25 cellular contexts compared by ENCODE assay signal in the genomic region with DNA sequence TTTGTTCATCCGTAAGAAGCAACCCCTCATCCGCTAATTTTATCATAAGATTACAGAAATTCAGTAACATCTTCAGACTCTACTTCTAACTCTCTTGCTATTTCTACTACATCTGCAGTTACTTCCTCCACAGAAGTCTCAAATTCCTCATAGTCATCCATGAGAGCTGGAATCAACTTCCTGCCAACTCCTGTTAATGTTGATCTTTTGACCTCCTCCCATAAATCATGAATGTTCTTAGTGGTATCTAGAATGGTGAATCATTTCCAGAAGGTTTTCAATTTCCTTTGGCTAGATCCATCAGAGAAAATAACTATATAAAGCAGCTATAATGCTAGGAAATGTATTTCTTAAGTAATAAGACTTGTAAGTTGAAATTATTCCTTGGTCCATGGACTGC.
"Had no signal": no experiment of that assay in that cellular context is flagged by ENCODE, and none has a peak within 500 bp of the region (broad histone marks: within the 10 kb centered on the region; RNA-seq: fewer than 3 reads in every experiment).

No MANE protein-coding gene starts in this region.

- H3K27ac ChIP-seq: adrenal gland, ascending aorta, brain microvascular endothelial cell, esophagus muscularis mucosa, gastroesophageal sphincter, heart left ventricle, lower lobe of right lung, neural progenitor cell, prostate gland, tibial nerve had no signal

- ATAC-seq: activated CD4-positive, alpha-beta T cell treated with anti-CD3 and anti-CD28 coated beads for 36 hours; activated T-helper 17 cell treated with anti-CD3 and anti-CD28 coated beads, Interleukin-2, amount 50 U/mL, for 72 hours; gastroesophageal sphincter; heart left ventricle; left lobe of liver; lower lobe of right lung; naive thymus-derived CD8-positive, alpha-beta T cell; right cardiac atrium; T-helper 17 cell had no signal

- H3K4me1 ChIP-seq: adrenal gland, ascending aorta, esophagus muscularis mucosa, gastroesophageal sphincter, heart left ventricle, lower lobe of right lung, neural progenitor cell, prostate gland, tibial nerve had no signal

- DNase-seq: activated B cell treated with CpG ODN at 0.5 μM for 24 hours; activated CD4-positive, alpha-beta T cell treated with anti-CD3 and anti-CD28 coated beads for 36 hours; activated CD4-positive, alpha-beta T cell treated with anti-CD3 and anti-CD28 coated beads, Interleukin-2, amount 50 U/mL, for 4 hours; activated CD8-positive, alpha-beta memory T cell treated with anti-CD3 and anti-CD28 coated beads for 24 hours; activated CD8-positive, alpha-beta memory T cell treated with anti-CD3 and anti-CD28 coated beads, Interleukin-2, amount 50 U/mL, for 4 hours; activated T-cell treated with anti-CD3 and anti-CD28 coated beads, Interleukin-2, amount 50 U/mL, for 24 hours; adrenal gland; brain microvascular endothelial cell; central memory CD4-positive, alpha-beta T cell; effector memory CD4-positive, alpha-beta T cell; heart left ventricle; islet precursor cell; lower lobe of right lung; naive thymus-derived CD8-positive, alpha-beta T cell; right cardiac atrium; stimulated activated CD4-positive, alpha-beta T cell treated with anti-CD3 and anti-CD28 coated beads, Interleukin-4, amount 100 ng/mL, for 4 hours; T-helper 17 cell had no signal

- H3K4me3 ChIP-seq: adrenal gland, ascending aorta, esophagus muscularis mucosa, gastroesophageal sphincter, heart left ventricle, lower lobe of right lung, neural progenitor cell, prostate gland, tibial nerve had no signal

- H3K9me3 ChIP-seq: adrenal gland, esophagus muscularis mucosa, lower lobe of right lung, prostate gland had no signal

- H3K27me3 ChIP-seq: adrenal gland, ascending aorta, brain microvascular endothelial cell, esophagus muscularis mucosa, gastroesophageal sphincter, heart left ventricle, neural progenitor cell, tibial nerve had no signal

- H3K36me3 ChIP-seq: adrenal gland, ascending aorta, brain microvascular endothelial cell, esophagus muscularis mucosa, gastroesophageal sphincter, heart left ventricle, lower lobe of right lung, neural progenitor cell, prostate gland, tibial nerve had no signal
